In genomic region chr16:21646721-21647561, GRCh38 we compare ENCODE assay signal across 9 cellular contexts. TPM values are rescaled to one million over a fixed set of nuclear protein-coding genes. Genes with fewer than 3 reads are reported as not detected.
DNase-seq lines count a peak whose midpoint lies in the region; ATAC-seq, FAIRE-seq and TF ChIP-seq lines count a peak whose summit lies in the region.
"Had no signal": no experiment of that assay in that cellular context is flagged by ENCODE, and none has a peak within 500 bp of the region (broad histone marks: within the 10 kb centered on the region; RNA-seq: fewer than 3 reads in every experiment).

No MANE protein-coding gene starts in this region.

- H3K27me3 Mint-ChIP-seq in GM23338 (ENCODE audit: insufficient read depth, low read depth, poor library complexity), result no peaks in the 10 kb centered on the region
- H3K27me3 Mint-ChIP-seq in mesothelial cell of epicardium (ENCODE audit: low read depth), result no peaks in the 10 kb centered on the region

- H3K79me2 ChIP-seq in GM23338 (replicated peaks; ENCODE audit: insufficient read depth), result peaks cover 44% of the 10 kb centered on the region
- H3K79me2 ChIP-seq in SU-DHL-6 (ENCODE audit: insufficient read depth, low read length), result no peaks in the 10 kb centered on the region

- H3K27ac Mint-ChIP-seq in GM23338 (peak overlapping the region; percentile 43; the same call in 1 of the 2 replicates), mesothelial cell of epicardium (no peak overlapping the region)

- H3K4me3 ChIP-seq in GM12865 (ENCODE audit: low read depth, low read length), result no peak overlapping the region
- H3K4me3 ChIP-seq in GM23338, result no peak overlapping the region
- H3K4me3 ChIP-seq in SU-DHL-6 (ENCODE audit: insufficient read depth, low read length, poor library complexity, severe bottlenecking), result peak overlapping the region; percentile 25

- no peak for FAIRE-seq in H54 (lab: Jason Lieb, UNC)

- H3K4me3 Mint-ChIP-seq in GM23338, result no peak overlapping the region
- H3K4me3 Mint-ChIP-seq in mesothelial cell of epicardium, result no peak overlapping the region

- H3K9me2 ChIP-seq in GM23338 (ENCODE audit: insufficient read depth) (no peaks in the 10 kb centered on the region), SU-DHL-6 (replicated peaks; ENCODE audit: insufficient read depth, low read length) (no peaks in the 10 kb centered on the region)

- H3K36me3 Mint-ChIP-seq in GM23338 (ENCODE audit: low read depth) (no peaks in the 10 kb centered on the region), mesothelial cell of epicardium (peaks cover 4% of the 10 kb centered on the region)

- no peak overlapping the region for H3K27ac ChIP-seq in GM23338 (ENCODE audit: low read depth)
- H3K27ac ChIP-seq in SU-DHL-6 (ENCODE audit: low read depth, low read length), result peak overlapping the region; percentile 96

- H4K20me1 ChIP-seq in GM23338 (replicated peaks; ENCODE audit: insufficient read depth), result peaks cover 4% of the 10 kb centered on the region
- no peaks in the 10 kb centered on the region for H4K20me1 ChIP-seq in SU-DHL-6 (ENCODE audit: low read depth, low read length)

- no peaks in the 10 kb centered on the region for H3K4me1 ChIP-seq in GM23338 (ENCODE audit: insufficient read depth)

- H3F3A ChIP-seq in GM23338 (replicated peaks; ENCODE audit: low read depth), result no peaks in the 10 kb centered on the region
- H3F3A ChIP-seq in SU-DHL-6 (ENCODE audit: insufficient read depth), result peaks cover 54% of the 10 kb centered on the region

- DNase-seq in GM12865 (ENCODE audit: low read depth) (peak; percentile 98), GM23338 (ENCODE audit: low spot score) (no peak), mesothelial cell of epicardium (ENCODE audit: low spot score in 2 of 2, unreplicated experiment in 2 of 2) (no peak), H54 (ENCODE audit: insufficient read length, low spot score) (no peak), NCI-H146 (lab: John Stamatoyannopoulos, UW) (no peak)
- peak; percentile 47 for DNase-seq in activated naive CD8-positive, alpha-beta T cell treated with anti-CD3 and anti-CD28 coated beads, Interleukin-2, amount 50 U/mL, for 16 hours (ENCODE audit: low read depth, low spot score)
- peak; percentile 45 for DNase-seq in stimulated activated CD8-positive, alpha-beta memory T cell treated with anti-CD3 and anti-CD28 coated beads, Interleukin-12 subunit alpha, Interleukin-12 subunit beta, amount 100 ng/mL, for 24 hours (ENCODE audit: extremely low read depth)

- H3K9me3 Mint-ChIP-seq in GM23338 (no peaks in the 10 kb centered on the region), mesothelial cell of epicardium (no peaks in the 10 kb centered on the region)

- H3K9ac ChIP-seq in SU-DHL-6 (ENCODE audit: low read length), result peak overlapping the region; percentile 47

- H3K27me3 ChIP-seq in GM23338 (ENCODE audit: insufficient read depth) (no peaks in the 10 kb centered on the region), SU-DHL-6 (ENCODE audit: low read length) (no peaks in the 10 kb centered on the region)

- TF ChIP-seq CTCF in GM12865 (IDR thresholded peaks at IDR 0.05; ENCODE audit: insufficient read depth, low read depth, low read length, missing control alignments) (no peak), GM23338 (conservative IDR thresholded peaks at IDR 0.05; ENCODE audit: low read depth in 2 of 2) (no peak), SU-DHL-6 (IDR thresholded peaks at IDR 0.05; ENCODE audit: insufficient read depth, low read length, poor library complexity, severe bottlenecking) (no peak), mesothelial cell of epicardium (IDR thresholded peaks at IDR 0.05; ENCODE audit: unreplicated experiment) (no peak)

- TF ChIP-seq POLR2A in H54 (IDR thresholded peaks at IDR 0.05; ENCODE audit: low read depth, low read length), result no peak

- H3K4me1 Mint-ChIP-seq in GM23338, result peaks cover 3% of the 10 kb centered on the region; the same call in 1 of the 3 replicates
- H3K4me1 Mint-ChIP-seq in mesothelial cell of epicardium, result peaks cover 2% of the 10 kb centered on the region

- H3K4me2 ChIP-seq in GM23338 (no peak overlapping the region), SU-DHL-6 (ENCODE audit: low read depth, low read length, poor library complexity, severe bottlenecking) (peak overlapping the region; percentile 76)

- no peak for ATAC-seq in GM23338

- no peaks in the 10 kb centered on the region for H3K36me3 ChIP-seq in GM23338 (ENCODE audit: insufficient read depth)
- no peaks in the 10 kb centered on the region for H3K36me3 ChIP-seq in SU-DHL-6 (ENCODE audit: low read length)

- H2AFZ ChIP-seq in GM23338 (no peak overlapping the region), SU-DHL-6 (ENCODE audit: low read depth, low read length, severe bottlenecking) (no peak overlapping the region)

- no peaks in the 10 kb centered on the region for H3K9me3 ChIP-seq in SU-DHL-6 (ENCODE audit: insufficient read depth, low read length)

TF ChIP-seq in GM23338, 12 proteins besides CTCF, POLR2A, EP300 and RAD21:
- TF ChIP-seq REST (IDR thresholded peaks at IDR 0.05; ENCODE audit: unreplicated experiment) (no peak), STAT1 (IDR thresholded peaks at IDR 0.05; ENCODE audit: unreplicated experiment) (no peak)

RNA-seq across cellular contexts. Expression of gene IGSF6, which starts 5.5 kb away (rescaled TPM):
- not detected in 2 replicates for total RNA-seq in GM23338 (2014; rRNA removed; shearing (Covaris generic))
- polyA plus RNA-seq in GM23338 (2016; fragmentation: Nextera tagmentation; extraction: Ambion mirVana), result 0.17 and 0.19 TPM in 2 replicates
- not detected in 3 replicates for total RNA-seq in mesothelial cell of epicardium
- total RNA-seq: epithelial cell of proximal tubule had no signal

RNA-seq across cellular contexts. Expression of gene OTOA, which starts 16.8 kb away (rescaled TPM):
- total RNA-seq in GM23338 (2014; rRNA removed; shearing (Covaris generic)), result 0.17 and 0.31 TPM in 2 replicates
- 0.16 TPM in 1 of 2 replicates, not detected in the other for polyA plus RNA-seq in GM23338 (2016; fragmentation: Nextera tagmentation; extraction: Ambion mirVana)
- total RNA-seq in mesothelial cell of epicardium, result 0.09 to 0.25 TPM (median 0.25 TPM) in 3 replicates
- total RNA-seq: epithelial cell of proximal tubule had no signal

RNA-seq across cellular contexts. Expression of gene METTL9, which starts 47.6 kb away (rescaled TPM):
- 152 and 180 TPM in 2 replicates for total RNA-seq in GM23338 (2014; rRNA removed; shearing (Covaris generic))
- 66.4 and 72.5 TPM in 2 replicates for polyA plus RNA-seq in GM23338 (2016; fragmentation: Nextera tagmentation; extraction: Ambion mirVana)
- 138 to 145 TPM (median 142 TPM) in 3 replicates for total RNA-seq in mesothelial cell of epicardium

Comparison
In these comparisons a context has a peak if more than half of its experiments do, and no peak if none do; other contexts are left out.
1. DNase-seq: peak in GM12865 (single experiment), activated naive CD8-positive, alpha-beta T cell treated with anti-CD3 and anti-CD28 coated beads, Interleukin-2, amount 50 U/mL, for 16 hours (single experiment) and stimulated activated CD8-positive, alpha-beta memory T cell treated with anti-CD3 and anti-CD28 coated beads, Interleukin-12 subunit alpha, Interleukin-12 subunit beta, amount 100 ng/mL, for 24 hours (single experiment); none in GM23338 (single experiment), mesothelial cell of epicardium (0 of 2), H54 (single experiment) and NCI-H146 (single experiment).